In genomic region chr5:131367219-131367860, GRCh38 we compare ENCODE assay signal across 18 cellular contexts.
A peak's percentile ranks its signal among the peaks of the same experiment; 100 is the strongest.
DNase-seq lines count a peak whose midpoint lies in the region; ATAC-seq and TF ChIP-seq lines count a peak whose summit lies in the region.
"Had no signal": no experiment of that assay in that cellular context is flagged by ENCODE, and none has a peak within 500 bp of the region (broad histone marks: within the 10 kb centered on the region; RNA-seq: fewer than 3 reads in every experiment).

No MANE protein-coding gene starts in this region.

- H3K36me3 Mint-ChIP-seq in activated naive CD4-positive, alpha-beta T cell treated with anti-CD3 and anti-CD28 coated beads for 36 hours (ENCODE audit: low read depth): peaks cover 37% of the 10 kb centered on the region
- peaks cover 27% of the 10 kb centered on the region for H3K36me3 Mint-ChIP-seq in activated CD4-positive, alpha-beta memory T cell treated with anti-CD3 and anti-CD28 coated beads for 36 hours
- peaks cover 70% of the 10 kb centered on the region for H3K36me3 Mint-ChIP-seq in effector memory CD8-positive, alpha-beta T cell (ENCODE audit: insufficient read depth)

- WGBS in SK-N-SH (ENCODE audit: low lambda C conversion rate): 97% methylated on average over 4 of the region's 4 CpGs

- H3K27ac Mint-ChIP-seq in activated naive CD4-positive, alpha-beta T cell treated with anti-CD3 and anti-CD28 coated beads for 36 hours: peak overlapping the region; percentile 84
- H3K27ac Mint-ChIP-seq in activated CD4-positive, alpha-beta memory T cell treated with anti-CD3 and anti-CD28 coated beads for 36 hours: peak overlapping the region; percentile 65
- peak overlapping the region; percentile 92 for H3K27ac Mint-ChIP-seq in effector memory CD8-positive, alpha-beta T cell

- no peak overlapping the region for H3K9ac ChIP-seq in SK-N-SH
- H3K9ac ChIP-seq: parathyroid adenoma had no signal

- peaks cover 85% of the 10 kb centered on the region for H3K4me1 Mint-ChIP-seq in activated naive CD4-positive, alpha-beta T cell treated with anti-CD3 and anti-CD28 coated beads for 36 hours (ENCODE audit: low read depth)
- peaks cover 70% of the 10 kb centered on the region for H3K4me1 Mint-ChIP-seq in activated CD4-positive, alpha-beta memory T cell treated with anti-CD3 and anti-CD28 coated beads for 36 hours (ENCODE audit: low read depth)
- H3K4me1 Mint-ChIP-seq in effector memory CD8-positive, alpha-beta T cell (ENCODE audit: low read depth in 2 of 2): peaks cover 54 to 71% of the 10 kb centered on the region in 2 donors

- POLR2A ChIA-PET in activated CD4-positive, alpha-beta memory T cell treated with anti-CD3 and anti-CD28 coated beads for 36 hours (lab: Charles Lee): interaction anchor here (1.0 to 1.5 kb wide), 2 partner anchors 10 to 87 kb away, joined by 3 read pairs; no protein-coding TSS in a partner anchor
- POLR2A ChIA-PET in SK-N-SH (lab: Yijun Ruan, JAX): interaction anchor here (0.7 kb wide), 1 partner anchor 15 kb away, joined by 3 read pairs; no protein-coding TSS in a partner anchor

- no peak overlapping the region for H3K4me3 Mint-ChIP-seq in activated naive CD4-positive, alpha-beta T cell treated with anti-CD3 and anti-CD28 coated beads for 36 hours
- peak overlapping the region; percentile 10 for H3K4me3 Mint-ChIP-seq in activated CD4-positive, alpha-beta memory T cell treated with anti-CD3 and anti-CD28 coated beads for 36 hours
- H3K4me3 Mint-ChIP-seq in effector memory CD8-positive, alpha-beta T cell: peak overlapping the region; percentile 34 to 52

- H4K20me1 ChIP-seq in SK-N-SH (ENCODE audit: insufficient read depth): no peaks in the 10 kb centered on the region

- H3K79me2 ChIP-seq in SK-N-SH (ENCODE audit: insufficient read depth): peaks cover 48% of the 10 kb centered on the region

- no peak for TF ChIP-seq CTCF in SK-N-SH (IDR thresholded peaks at IDR 0.05)

- no peaks in the 10 kb centered on the region for H3K27me3 ChIP-seq in SK-N-SH (ENCODE audit: insufficient read depth)
- H3K27me3 ChIP-seq: testis had no signal

- ATAC-seq in effector memory CD8-positive, alpha-beta T cell (replicated peaks): no peak
- ATAC-seq in stimulated activated naive CD8-positive, alpha-beta T cell treated with anti-CD3 and anti-CD28 coated beads, Interleukin-15, Interleukin-2, amounts not matched to agents 100 U/mL and 50 U/mL, for 24 hours: peak; percentile 63
- ATAC-seq: Panc1 had no signal

- no peak overlapping the region for H3K4me3 ChIP-seq in SK-N-SH (ENCODE audit: low read depth in 2 of 2, low read length in 1 of 2)
- H3K4me3 ChIP-seq: testis had no signal

- no peaks in the 10 kb centered on the region for H3K27me3 Mint-ChIP-seq in activated naive CD4-positive, alpha-beta T cell treated with anti-CD3 and anti-CD28 coated beads for 36 hours (ENCODE audit: low read depth)
- H3K27me3 Mint-ChIP-seq in activated CD4-positive, alpha-beta memory T cell treated with anti-CD3 and anti-CD28 coated beads for 36 hours: no peaks in the 10 kb centered on the region
- no peaks in the 10 kb centered on the region for H3K27me3 Mint-ChIP-seq in effector memory CD8-positive, alpha-beta T cell

- TF ChIP-seq RAD21 in SK-N-SH (IDR thresholded peaks at IDR 0.05; ENCODE audit: low read length): no peak

- no peak for TF ChIP-seq EP300 in SK-N-SH (IDR thresholded peaks at IDR 0.05; ENCODE audit: borderline replicate concordance in 1 of 2, low read depth in 1 of 2, low read length in 1 of 2)

- H3K27ac ChIP-seq in SK-N-SH (ENCODE audit: low read depth in 2 of 2, low read length in 1 of 2): no peak overlapping the region
- H3K27ac ChIP-seq: parathyroid adenoma, testis had no signal

- H3K4me1 ChIP-seq in SK-N-SH (ENCODE audit: control insufficient read depth in 1 of 2, insufficient read depth in 2 of 2, low read depth in 1 of 2, low read length in 1 of 2): no peaks in the 10 kb centered on the region
- H3K4me1 ChIP-seq: parathyroid adenoma, testis had no signal

- intact Hi-C loops in activated naive CD4-positive, alpha-beta T cell treated with anti-CD3 and anti-CD28 coated beads for 36 hours (cut with micrococcal nuclease): loop anchor here (1.0 kb wide), 1 partner anchor 8 kb away; no protein-coding TSS in a partner anchor
- intact Hi-C loops in activated CD4-positive, alpha-beta memory T cell treated with anti-CD3 and anti-CD28 coated beads for 36 hours (cut with micrococcal nuclease): loop anchor here (1.0 kb wide), 2 partner anchors 9 to 15 kb away; no protein-coding TSS in a partner anchor

- H3K9me3 ChIP-seq in SK-N-SH: no peaks in the 10 kb centered on the region
- H3K9me3 ChIP-seq: Caco-2, testis had no signal

- no peaks in the 10 kb centered on the region for H3K9me2 ChIP-seq in SK-N-SH

- no peak overlapping the region for H3K4me2 ChIP-seq in SK-N-SH

- peaks cover 2% of the 10 kb centered on the region for H3K9me3 Mint-ChIP-seq in activated naive CD4-positive, alpha-beta T cell treated with anti-CD3 and anti-CD28 coated beads for 36 hours
- no peaks in the 10 kb centered on the region for H3K9me3 Mint-ChIP-seq in activated CD4-positive, alpha-beta memory T cell treated with anti-CD3 and anti-CD28 coated beads for 36 hours
- H3K9me3 Mint-ChIP-seq in effector memory CD8-positive, alpha-beta T cell: no peaks in the 10 kb centered on the region

- CTCF ChIA-PET in activated naive CD4-positive, alpha-beta T cell treated with anti-CD3 and anti-CD28 coated beads for 36 hours (lab: Charles Lee): no interaction called here
- CTCF ChIA-PET in activated CD4-positive, alpha-beta memory T cell treated with anti-CD3 and anti-CD28 coated beads for 36 hours (lab: Charles Lee): interaction anchor here (0.7 kb wide), 1 partner anchor 11 kb away, joined by 3 read pairs; no protein-coding TSS in a partner anchor
- CTCF ChIA-PET in SK-N-SH (lab: Yijun Ruan, JAX): no interaction called here

- no peaks in the 10 kb centered on the region for H3F3A ChIP-seq in SK-N-SH (replicated peaks; ENCODE audit: insufficient read depth)

- H3K36me3 ChIP-seq in SK-N-SH (replicated peaks in 1 of 2; ENCODE audit: control insufficient read depth in 1 of 2, insufficient read depth in 2 of 2, low read length in 1 of 2): peaks cover 0 to 4% of the 10 kb centered on the region in 2 experiments

- no peak for DNase-seq in activated naive CD4-positive, alpha-beta T cell treated with anti-CD3 and anti-CD28 coated beads for 36 hours
- DNase-seq in activated naive CD4-positive, alpha-beta T cell treated with Interleukin-2 at 50 U/mL for 16 hours: no peak
- no peak for DNase-seq in activated CD4-positive, alpha-beta memory T cell treated with anti-CD3 and anti-CD28 coated beads for 36 hours
- DNase-seq in effector memory CD8-positive, alpha-beta T cell: no peak
- DNase-seq in stimulated activated naive CD8-positive, alpha-beta T cell treated with anti-CD3 and anti-CD28 coated beads, Interleukin-15, Interleukin-2, amounts not matched to agents 100 U/mL and 50 U/mL, for 24 hours: no peak
- DNase-seq in amniotic stem cell (lab: John Stamatoyannopoulos, UW): no peak
- no peak for DNase-seq in KG1 (lab: John Stamatoyannopoulos, UW)
- no peak for DNase-seq in SK-N-SH
- DNase-seq: Caco-2; cerebellar nuclear complex; foreskin fibroblast; left colon; NCI-H1417 treated with DMSO at 0.1 percent for 48 hours; NCI-H2227 treated with DMSO at 0.1 percent for 48 hours; stimulated activated CD4-positive, alpha-beta T cell treated with anti-CD3 and anti-CD28 coated beads, Interleukin-2, amount 100 ng/mL, for 48 hours; testis had no signal

- no peak overlapping the region for H2AFZ ChIP-seq in SK-N-SH (ENCODE audit: low read depth)
- H2AFZ ChIP-seq: parathyroid adenoma had no signal

TF ChIP-seq in SK-N-SH, 30 proteins besides CTCF, POLR2A, EP300 and RAD21:
- TF ChIP-seq MEF2A (IDR thresholded peaks at IDR 0.05; ENCODE audit: borderline replicate concordance, low read depth): no peak
- no peak for TF ChIP-seq TCF12 (IDR thresholded peaks at IDR 0.05)
- no peak for TF ChIP-seq POLR2AphosphoS5 (IDR thresholded peaks at IDR 0.05; ENCODE audit: low read depth, low read length)
